In genomic region chrX:104156630-104157529, GRCh38 we compare ENCODE assay signal across 1 cellular context.
TF ChIP-seq lines count a peak whose summit lies in the region.

SLC25A53 (minus strand) TSS chrX:104157009; CDS start chrX:104105257, 51,752 bp downstream.

TF ChIP-seq in HEK293, 187 proteins besides CTCF, POLR2A, EP300 and RAD21 (continued from another document and continues in another):
- TF ChIP-seq ZNF239 (tag by site-specific recombination; IDR thresholded peaks at IDR 0.05) (peak; percentile 71; the same call in 1 of the 2 replicates), WT1 (tag by site-specific recombination; IDR thresholded peaks at IDR 0.05) (peak; percentile 55), IKZF3 (tag by site-specific recombination; IDR thresholded peaks at IDR 0.05) (no peak), ZNF530 (tag by site-specific recombination; IDR thresholded peaks at IDR 0.05; ENCODE audit: low read depth) (no peak), ZNF529 (tag by site-specific recombination; IDR thresholded peaks at IDR 0.05; ENCODE audit: insufficient replicate concordance) (no peak), ZBTB20 (tag by site-specific recombination; IDR thresholded peaks at IDR 0.05) (peak; percentile 78; the same call in 1 of the 2 replicates), ZSCAN30 (tag by site-specific recombination; IDR thresholded peaks at IDR 0.05) (0 out of 2 replicates have a peak, but pooled peaks have one; percentile 17), RBAK (tag by site-specific recombination; IDR thresholded peaks at IDR 0.05) (no peak), GLI4 (tag by site-specific recombination; IDR thresholded peaks at IDR 0.05) (peak; percentile 98), ZNF473 (tag by site-specific recombination; IDR thresholded peaks at IDR 0.05) (no peak), ZNF391 (tag by site-specific recombination; IDR thresholded peaks at IDR 0.05; ENCODE audit: borderline replicate concordance, low read depth) (peak; percentile 90; the same call in 1 of the 2 replicates), ZNF785 (tag by site-specific recombination; IDR thresholded peaks at IDR 0.05) (0 out of 2 replicates have a peak, but pooled peaks have one; percentile 80), KLF1 (tag by site-specific recombination; IDR thresholded peaks at IDR 0.05) (peak; percentile 81), ZNF596 (tag by site-specific recombination; IDR thresholded peaks at IDR 0.05) (no peak), ZNF600 (tag by site-specific recombination; IDR thresholded peaks at IDR 0.05) (0 out of 2 replicates have a peak, but pooled peaks have one; percentile 33), KLF8 (tag by site-specific recombination; IDR thresholded peaks at IDR 0.05) (peak; percentile 98), ZNF580 (tag by site-specific recombination; IDR thresholded peaks at IDR 0.05) (peak; percentile 95), ZNF174 (tag by site-specific recombination; IDR thresholded peaks at IDR 0.05) (no peak), ZNF23 (tag by site-specific recombination; IDR thresholded peaks at IDR 0.05; ENCODE audit: borderline replicate concordance) (no peak), ZNF433 (tag by site-specific recombination; IDR thresholded peaks at IDR 0.05; ENCODE audit: low read depth) (no peak), PRDM10 (tag by site-specific recombination; IDR thresholded peaks at IDR 0.05) (peak; percentile 70), ZNF707 (tag by site-specific recombination; IDR thresholded peaks at IDR 0.05) (no peak), ZBTB7A (tag by site-specific recombination; IDR thresholded peaks at IDR 0.05; ENCODE audit: low read depth) (0 out of 2 replicates have a peak, but pooled peaks have one; percentile 70), MZF1 (tag by site-specific recombination; IDR thresholded peaks at IDR 0.05; ENCODE audit: borderline replicate concordance) (peak; percentile 29), ZNF10 (tag by site-specific recombination; IDR thresholded peaks at IDR 0.05) (no peak; the same call in 1 of the 2 replicates), ZNF350 (tag by site-specific recombination; IDR thresholded peaks at IDR 0.05) (no peak), ZNF416 (tag by site-specific recombination; IDR thresholded peaks at IDR 0.05) (no peak), AEBP2 (tag by site-specific recombination; IDR thresholded peaks at IDR 0.05; ENCODE audit: borderline replicate concordance) (no peak), ZNF692 (tag by site-specific recombination; IDR thresholded peaks at IDR 0.05) (peak; percentile 90), ZNF510 (tag by site-specific recombination; IDR thresholded peaks at IDR 0.05; ENCODE audit: insufficient replicate concordance) (no peak), KLF9 (tag by site-specific recombination; IDR thresholded peaks at IDR 0.05; ENCODE audit: low read depth) (peak; percentile 96), ZNF426 (tag by site-specific recombination; IDR thresholded peaks at IDR 0.05) (peak; percentile 7; the same call in 1 of the 2 replicates), ZNF423 (tag by site-specific recombination; IDR thresholded peaks at IDR 0.05) (no peak), ZNF513 (tag by site-specific recombination; IDR thresholded peaks at IDR 0.05) (no peak), ZNF140 (tag by site-specific recombination; IDR thresholded peaks at IDR 0.05) (no peak), SCRT2 (tag by site-specific recombination; IDR thresholded peaks at IDR 0.05) (0 out of 2 replicates have a peak, but pooled peaks have one; percentile 45), ZBTB17 (tag by site-specific recombination; IDR thresholded peaks at IDR 0.05) (peak; percentile 94), ZNF488 (tag by site-specific recombination; IDR thresholded peaks at IDR 0.05) (no peak), ZNF133 (tag by site-specific recombination; IDR thresholded peaks at IDR 0.05) (0 out of 2 replicates have a peak, but pooled peaks have one; percentile 30), HOXD13 (CRISPR knock-in tag; IDR thresholded peaks at IDR 0.05; ENCODE audit: borderline replicate concordance) (peak; percentile 70; the same call in 1 of the 2 replicates), KLF16 (tag by site-specific recombination; IDR thresholded peaks at IDR 0.05) (peak; percentile 99), ZNF449 (tag by site-specific recombination; IDR thresholded peaks at IDR 0.05) (no peak), ZBTB8A (tag by site-specific recombination; IDR thresholded peaks at IDR 0.05) (peak; percentile 81; the same call in 1 of the 2 replicates), KLF7 (tag by site-specific recombination; IDR thresholded peaks at IDR 0.05; ENCODE audit: borderline replicate concordance) (peak; percentile 95), ZNF155 (tag by site-specific recombination; IDR thresholded peaks at IDR 0.05) (no peak), BCL6B (tag by site-specific recombination; IDR thresholded peaks at IDR 0.05) (no peak), ZNF335 (tag by site-specific recombination; conservative IDR thresholded peaks at IDR 0.05) (peak; percentile 76), ZSCAN4 (tag by site-specific recombination; IDR thresholded peaks at IDR 0.05) (peak; percentile 65; the same call in 1 of the 2 replicates), ELK4 (IDR thresholded peaks at IDR 0.05; ENCODE audit: borderline replicate concordance, low read depth, low read length) (peak; percentile 48; the same call in 1 of the 2 replicates), ZFP69B (tag by site-specific recombination; IDR thresholded peaks at IDR 0.05) (peak; percentile 84)
